Comparison of ENCODE assay signal across 8 cellular contexts in genomic region chr22:20697481-20698113, GRCh38.
DNase-seq lines count a peak whose midpoint lies in the region; TF ChIP-seq lines count a peak whose summit lies in the region.
"Not testable (repeated sequence)": the region's sequence is repeated elsewhere in the genome, so short reads cannot be mapped to it uniquely, and the experiment has no call there.

No MANE protein-coding gene starts in this region.

- not testable (repeated sequence) for H3K36me3 ChIP-seq in breast epithelium; right atrium auricular region; osteoblast (ENCODE audit: insufficient read depth, low read length); stomach smooth muscle (ENCODE audit: control insufficient read depth in 2 of 2, insufficient read depth in 2 of 2, low read length in 2 of 2)

- DNase-seq in DMS114 treated with DMSO at 0.1 percent for 48 hours (lab: John Stamatoyannopoulos, UW; ENCODE audit: unreplicated experiment) (peak; percentile 36), HuH-7.5 (ENCODE audit: low spot score) (peak; percentile 53), NOMO-1 (lab: John Stamatoyannopoulos, UW; ENCODE audit: unreplicated experiment in 2 of 2) (peak; percentile 66 to 85), breast epithelium (ENCODE audit: low spot score in 2 of 2) (peak in 1 of 2 donors; percentile 85), right atrium auricular region (ENCODE audit: low spot score) (peak; percentile 88), osteoblast (ENCODE audit: insufficient read length, low spot score, missing footprints) (peak; percentile 94)
- DNase-seq in activated CD4-positive, alpha-beta T cell treated with anti-CD3 and anti-CD28 coated beads for 48 hours = peak; percentile 84

- not testable (repeated sequence) for H4K20me1 ChIP-seq in osteoblast (ENCODE audit: insufficient read depth, low read length)

- H3K27ac ChIP-seq in breast epithelium = peak overlapping the region in 1 of 2 donors; percentile 50
- peak overlapping the region in 1 of 2 donors; percentile 51 for H3K27ac ChIP-seq in right atrium auricular region
- H3K27ac ChIP-seq in osteoblast (ENCODE audit: low read depth, low read length); stomach smooth muscle (ENCODE audit: low read length): not testable (repeated sequence)

- H2AFZ ChIP-seq in osteoblast (ENCODE audit: low read length) = peak overlapping the region; percentile 62

- TF ChIP-seq CTCF in breast epithelium (IDR thresholded peaks at IDR 0.05) = peak in 2 of 3 donors; percentile 40 to 87
- TF ChIP-seq CTCF in right atrium auricular region (IDR thresholded peaks at IDR 0.05) = peak; percentile 49 to 68
- peak; percentile 54 for TF ChIP-seq CTCF in osteoblast (IDR thresholded peaks at IDR 0.05; ENCODE audit: extremely low read depth, low read depth, low read length)

- H3K4me1 ChIP-seq in breast epithelium; right atrium auricular region; osteoblast (ENCODE audit: insufficient read depth, low read length); stomach smooth muscle (ENCODE audit: control insufficient read depth, insufficient read depth, low read length): not testable (repeated sequence)

- H3K4me2 ChIP-seq in osteoblast (ENCODE audit: insufficient read depth, low read length) = peak overlapping the region; percentile 72

- intact Hi-C loops in breast epithelium (cut with DNase I; ENCODE audit: low total_unique reads) = not testable (repeated sequence)

- not testable (repeated sequence) for TF ChIP-seq POLR2A in breast epithelium (IDR thresholded peaks at IDR 0.05)

- H3K27me3 ChIP-seq in breast epithelium; right atrium auricular region; osteoblast (ENCODE audit: insufficient read depth, low read length); stomach smooth muscle (ENCODE audit: control insufficient read depth in 1 of 2, insufficient read depth in 2 of 2, low read length in 2 of 2): not testable (repeated sequence)

- not testable (repeated sequence) for H3K79me2 ChIP-seq in osteoblast (ENCODE audit: insufficient read depth, low read length)

- H3K9ac ChIP-seq in stomach smooth muscle (ENCODE audit: low read length in 2 of 2) = peak overlapping the region; percentile 55 to 60

- not testable (repeated sequence) for H3K9me3 ChIP-seq in breast epithelium; right atrium auricular region; osteoblast (ENCODE audit: low read depth, low read length); stomach smooth muscle (ENCODE audit: control insufficient read depth in 2 of 2, low read length in 2 of 2)

- H3K4me3 ChIP-seq in breast epithelium = peak overlapping the region in 1 of 3 donors; percentile 45
- not testable (repeated sequence) for H3K4me3 ChIP-seq in right atrium auricular region
- peak overlapping the region; percentile 58 for H3K4me3 ChIP-seq in osteoblast (ENCODE audit: insufficient read depth, low read length)
- H3K4me3 ChIP-seq in stomach smooth muscle (ENCODE audit: low read length in 2 of 2) = peak overlapping the region in 1 of 2 donors; percentile 31
